1 cellular context compared by ENCODE assay signal in the genomic region with DNA sequence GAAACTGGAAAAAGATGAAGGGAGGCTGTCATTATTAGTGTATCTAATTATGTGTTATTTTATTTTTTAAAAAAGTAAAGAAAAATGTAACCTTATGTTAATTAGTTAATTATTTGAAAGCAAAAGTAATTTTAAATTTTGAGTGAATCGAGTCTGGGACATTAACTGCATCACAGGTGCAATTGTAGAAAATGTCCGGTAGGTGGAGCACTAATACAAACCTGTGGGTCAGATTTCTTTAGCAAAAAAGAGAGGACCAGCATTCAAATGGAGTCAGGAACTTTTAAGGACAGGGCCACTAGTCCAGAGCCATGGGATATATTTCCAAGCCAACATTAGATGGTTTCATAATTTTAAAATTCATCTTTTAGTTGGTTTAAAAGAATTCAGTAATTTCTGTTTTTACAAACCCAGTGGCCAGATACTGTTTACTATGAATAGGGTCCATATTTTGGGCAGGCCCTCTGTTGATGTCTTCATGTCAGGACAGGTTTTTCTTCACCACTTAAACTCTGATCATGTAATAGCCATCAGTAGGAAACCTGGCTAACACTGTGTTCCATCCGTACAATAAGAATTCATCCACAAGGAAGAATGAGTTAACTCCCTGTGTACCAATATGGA.
TF ChIP-seq lines count a peak whose summit lies in the region.

No MANE protein-coding gene starts in this region.

TF ChIP-seq in K562, 482 proteins besides CTCF, POLR2A, EP300 and RAD21:
- 0 out of 2 replicates have a peak, but pooled peaks have one; percentile 20 for TF ChIP-seq SMC3 (conservative IDR thresholded peaks at IDR 0.05; ENCODE audit: insufficient read depth, low read depth, low read length)
- TF ChIP-seq, protein P1, sequence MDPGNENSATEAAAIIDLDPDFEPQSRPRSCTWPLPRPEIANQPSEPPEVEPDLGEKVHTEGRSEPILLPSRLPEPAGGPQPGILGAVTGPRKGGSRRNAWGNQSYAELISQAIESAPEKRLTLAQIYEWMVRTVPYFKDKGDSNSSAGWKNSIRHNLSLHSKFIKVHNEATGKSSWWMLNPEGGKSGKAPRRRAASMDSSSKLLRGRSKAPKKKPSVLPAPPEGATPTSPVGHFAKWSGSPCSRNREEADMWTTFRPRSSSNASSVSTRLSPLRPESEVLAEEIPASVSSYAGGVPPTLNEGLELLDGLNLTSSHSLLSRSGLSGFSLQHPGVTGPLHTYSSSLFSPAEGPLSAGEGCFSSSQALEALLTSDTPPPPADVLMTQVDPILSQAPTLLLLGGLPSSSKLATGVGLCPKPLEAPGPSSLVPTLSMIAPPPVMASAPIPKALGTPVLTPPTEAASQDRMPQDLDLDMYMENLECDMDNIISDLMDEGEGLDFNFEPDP (CRISPR knock-in tag; IDR thresholded peaks at IDR 0.05), result no peak
